In the genomic region with DNA sequence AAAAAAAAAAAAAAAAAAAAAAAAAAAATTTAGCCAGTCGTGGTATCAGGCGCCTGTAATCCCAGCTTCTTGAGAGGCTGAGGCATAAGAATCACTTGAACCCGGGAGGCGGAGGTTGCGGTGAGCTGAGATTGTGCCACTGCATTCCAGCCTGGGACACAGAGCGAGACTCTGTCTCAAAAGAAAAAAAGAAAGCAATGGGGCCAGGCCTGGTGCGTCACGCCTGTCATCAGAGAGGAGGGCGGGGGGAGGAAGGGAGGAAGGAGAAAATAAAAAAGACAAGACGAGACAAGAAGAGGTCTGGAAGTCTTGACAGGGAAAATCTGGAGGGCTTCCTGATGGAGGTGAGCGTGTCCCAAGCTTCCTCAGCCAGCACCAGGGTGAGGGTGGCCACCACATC, we compare ENCODE assay signal across 22 cellular contexts. TPM values are rescaled to one million over a fixed set of nuclear protein-coding genes. Genes with fewer than 3 reads are reported as not detected.
"Had no signal": no experiment of that assay in that cellular context is flagged by ENCODE, and none has a peak within 500 bp of the region (broad histone marks: within the 10 kb centered on the region; RNA-seq: fewer than 3 reads in every experiment).

No MANE protein-coding gene starts in this region.

- H3K36me3 Mint-ChIP-seq: activated naive CD4-positive, alpha-beta T cell treated with anti-CD3 and anti-CD28 coated beads, Interleukin-2, amount 50 U/mL, for 24 hours; natural killer cell had no signal

- H3K4me1 Mint-ChIP-seq: activated CD4-positive, alpha-beta memory T cell treated with anti-CD3 and anti-CD28 coated beads, Interleukin-2, amount 10 ng/mL, durations not matched to agents 7 days and 5 days; activated naive CD4-positive, alpha-beta T cell treated with anti-CD3 and anti-CD28 coated beads, Interleukin-2, amount 50 U/mL, for 24 hours; memory B cell; natural killer cell had no signal

- H3K4me1 ChIP-seq: adrenal gland, esophagus squamous epithelium, left ventricle myocardium inferior had no signal

- H3K4me3 ChIP-seq: adrenal gland, esophagus squamous epithelium, left ventricle myocardium inferior, ovary had no signal

- H3K27ac Mint-ChIP-seq: activated CD4-positive, alpha-beta memory T cell treated with anti-CD3 and anti-CD28 coated beads, Interleukin-2, amount 10 ng/mL, durations not matched to agents 7 days and 5 days; activated naive CD4-positive, alpha-beta T cell treated with anti-CD3 and anti-CD28 coated beads, Interleukin-2, amount 50 U/mL, for 24 hours; memory B cell; natural killer cell; T-helper 1 cell treated with Interleukin-12 subunit alpha and Interleukin-12 subunit beta and Interleukin-4 antibody, amounts not matched to agents 30 μg/mL and 1 μg/mL, for 36 hours had no signal

- H3K4me3 Mint-ChIP-seq: activated CD4-positive, alpha-beta memory T cell treated with anti-CD3 and anti-CD28 coated beads, Interleukin-2, amount 10 ng/mL, durations not matched to agents 7 days and 5 days; activated naive CD4-positive, alpha-beta T cell treated with anti-CD3 and anti-CD28 coated beads, Interleukin-2, amount 50 U/mL, for 24 hours; activated T-cell treated with anti-CD3 and anti-CD28 coated beads, Interleukin-2, amount 50 U/mL, for 4 hours; memory B cell; natural killer cell; T-helper 1 cell treated with Interleukin-12 subunit alpha and Interleukin-12 subunit beta and Interleukin-4 antibody, amounts not matched to agents 30 μg/mL and 1 μg/mL, for 36 hours had no signal

- H3K27ac ChIP-seq: adrenal gland, esophagus squamous epithelium, left ventricle myocardium inferior, ovary had no signal

- DNase-seq: activated CD4-positive, alpha-beta memory T cell treated with anti-CD3 and anti-CD28 coated beads, Interleukin-2, amount 10 ng/mL, durations not matched to agents 7 days and 5 days; activated CD4-positive, alpha-beta T cell treated with anti-CD3 and anti-CD28 coated beads for 4 hours; activated effector memory CD4-positive, alpha-beta T cell treated with anti-CD3 and anti-CD28 coated beads, Interleukin-2, amount 50 U/mL, for 16 hours; activated T-cell treated with anti-CD3 and anti-CD28 coated beads, Interleukin-2, amount 50 U/mL, for 4 hours; esophagus squamous epithelium; hippocampal formation; kidney; left ventricle myocardium inferior; natural killer cell; ovary; stimulated activated CD4-positive, alpha-beta T cell treated with anti-CD3 and anti-CD28 coated beads, Interleukin-12 subunit alpha, Interleukin-12 subunit beta, amount 100 ng/mL, for 4 hours; stimulated activated CD4-positive, alpha-beta T cell treated with anti-CD3 and anti-CD28 coated beads, Interleukin-2, amount 100 ng/mL, for 24 hours had no signal

- H3K9me3 ChIP-seq: adrenal gland, esophagus squamous epithelium, left ventricle myocardium inferior, ovary had no signal

- H3K36me3 ChIP-seq: adrenal gland, esophagus squamous epithelium, left ventricle myocardium inferior, ovary had no signal

- H3K9me3 Mint-ChIP-seq: activated CD4-positive, alpha-beta memory T cell treated with anti-CD3 and anti-CD28 coated beads, Interleukin-2, amount 10 ng/mL, durations not matched to agents 7 days and 5 days; activated naive CD4-positive, alpha-beta T cell treated with anti-CD3 and anti-CD28 coated beads, Interleukin-2, amount 50 U/mL, for 24 hours; activated T-cell treated with anti-CD3 and anti-CD28 coated beads, Interleukin-2, amount 50 U/mL, for 4 hours; natural killer cell had no signal

- H3K27me3 ChIP-seq: ovary had no signal

RNA-seq across cellular contexts. Expression of a gene that starts 54.9 kb away (rescaled TPM):
- total RNA-seq: activated CD4-positive, alpha-beta memory T cell treated with anti-CD3 and anti-CD28 coated beads, Interleukin-2, amount 10 ng/mL, durations not matched to agents 7 days and 5 days had no signal

RNA-seq across cellular contexts. Expression of a gene that starts 59.7 kb away (rescaled TPM):
- total RNA-seq: activated CD4-positive, alpha-beta memory T cell treated with anti-CD3 and anti-CD28 coated beads, Interleukin-2, amount 10 ng/mL, durations not matched to agents 7 days and 5 days; activated T-cell treated with anti-CD3 and anti-CD28 coated beads, Interleukin-2, amount 50 U/mL, for 4 hours; adrenal gland; endothelial cell of umbilical vein; esophagus squamous epithelium; fibroblast of villous mesenchyme; glomerular endothelial cell; kidney; left ventricle myocardium inferior; mucosa of gallbladder; natural killer cell; ovary; ureter had no signal
- polyA plus RNA-seq: adrenal gland, endothelial cell of umbilical vein, ovary, thymus had no signal
